In the genomic region with DNA sequence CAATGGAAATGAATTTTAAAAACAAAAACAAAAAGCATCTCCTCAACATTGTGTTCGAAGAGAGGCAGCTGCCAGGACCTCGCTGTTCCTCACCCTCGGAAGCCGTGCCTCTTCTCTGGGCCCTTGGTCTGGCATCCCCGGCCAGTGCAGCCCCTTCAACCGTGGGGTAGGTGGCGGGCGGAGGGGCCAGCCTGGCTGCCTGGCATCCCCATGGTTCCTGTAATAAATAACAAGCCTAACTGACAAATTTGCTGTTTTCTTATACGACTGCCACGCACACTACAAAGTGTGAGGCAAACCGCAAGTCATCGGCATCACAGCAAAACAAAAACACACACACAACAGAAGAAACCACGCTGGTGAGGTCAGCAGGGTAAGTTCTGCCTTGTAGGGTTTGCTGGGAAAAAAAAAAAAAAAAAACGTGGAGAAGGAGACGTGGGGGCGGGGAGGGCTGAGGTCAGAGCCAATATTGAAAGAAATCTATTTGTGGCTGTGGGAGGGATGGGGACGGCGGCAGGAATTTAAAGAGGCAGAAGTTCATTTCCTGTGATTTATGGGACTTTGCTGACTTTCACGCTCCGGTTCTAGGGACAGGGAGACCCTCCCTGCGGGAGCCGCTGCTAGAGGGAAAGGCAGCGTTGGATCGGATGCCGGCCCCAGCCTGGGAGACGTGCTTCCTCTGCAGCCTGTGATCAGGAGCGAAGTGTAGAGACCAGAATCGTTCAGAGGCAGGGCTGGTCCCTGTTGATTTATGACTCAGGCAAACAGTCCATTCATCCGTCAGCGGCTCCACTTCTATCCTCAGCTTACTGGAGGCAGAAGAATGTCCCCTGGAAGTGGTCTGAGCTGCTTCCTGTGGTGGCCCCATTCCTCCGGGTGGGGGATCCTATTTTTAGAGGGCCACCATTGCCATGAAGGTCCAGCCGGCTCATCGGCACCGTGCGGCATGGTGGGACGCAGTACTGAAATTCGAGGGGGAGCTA, we compare ENCODE assay signal across 10 cellular contexts.
A peak's percentile ranks its signal among the peaks of the same experiment; 100 is the strongest.
DNase-seq lines count a peak whose midpoint lies in the region; ATAC-seq, FAIRE-seq and TF ChIP-seq lines count a peak whose summit lies in the region.
"Had no signal": no experiment of that assay in that cellular context is flagged by ENCODE, and none has a peak within 500 bp of the region (broad histone marks: within the 10 kb centered on the region; RNA-seq: fewer than 3 reads in every experiment).

No MANE protein-coding gene starts in this region.

- H3K4me3 Mint-ChIP-seq in activated CD8-positive, alpha-beta T cell treated with anti-CD3 and anti-CD28 coated beads, Interleukin-2, amount 10 ng/mL, durations not matched to agents 7 days and 5 days: no peak overlapping the region
- H3K4me3 Mint-ChIP-seq in activated CD8-positive, alpha-beta T cell treated with anti-CD3 and anti-CD28 coated beads for 36 hours: no peak overlapping the region
- H3K4me3 Mint-ChIP-seq in type B pancreatic cell: peak overlapping the region; percentile 78

- 16 to 22% methylated on average over 37 of the region's 37 CpGs for WGBS in body of pancreas, 2 donors

- H3K9me1 ChIP-seq in keratinocyte (ENCODE audit: control insufficient read depth, extremely low read depth, insufficient read depth, low read length): no peaks in the 10 kb centered on the region

- CTCF ChIA-PET in activated CD8-positive, alpha-beta T cell treated with anti-CD3 and anti-CD28 coated beads, Interleukin-2, amount 10 ng/mL, durations not matched to agents 7 days and 5 days (lab: Charles Lee): no interaction called here
- CTCF ChIA-PET in activated CD8-positive, alpha-beta T cell treated with anti-CD3 and anti-CD28 coated beads for 36 hours (lab: Charles Lee): no interaction called here

- H3K4me1 Mint-ChIP-seq in activated CD8-positive, alpha-beta T cell treated with anti-CD3 and anti-CD28 coated beads, Interleukin-2, amount 10 ng/mL, durations not matched to agents 7 days and 5 days (ENCODE audit: low read depth): peaks cover 13% of the 10 kb centered on the region
- H3K4me1 Mint-ChIP-seq in activated CD8-positive, alpha-beta T cell treated with anti-CD3 and anti-CD28 coated beads for 36 hours (ENCODE audit: low read depth): peaks cover 5% of the 10 kb centered on the region
- peaks cover 23% of the 10 kb centered on the region for H3K4me1 Mint-ChIP-seq in type B pancreatic cell (ENCODE audit: unreplicated experiment)

- no peak for DNase-seq in activated CD8-positive, alpha-beta T cell treated with anti-CD3 and anti-CD28 coated beads, Interleukin-2, amount 10 ng/mL, durations not matched to agents 7 days and 5 days
- DNase-seq in activated CD8-positive, alpha-beta T cell treated with anti-CD3 and anti-CD28 coated beads for 36 hours: no peak
- DNase-seq in body of pancreas (peak in 3 of 4 donors; percentile 14 to 26 (median 22)), keratinocyte (ENCODE audit: low read depth, low spot score) (no peak), type B pancreatic cell (ENCODE audit: extremely low spot score, unreplicated experiment) (no peak), ecto neural progenitor cell (ENCODE audit: low spot score) (no peak), NCI-H1105 (lab: John Stamatoyannopoulos, UW) (no peak)
- DNase-seq: DND-41 had no signal

- no peak overlapping the region for H3K4me3 ChIP-seq in body of pancreas
- H3K4me3 ChIP-seq in keratinocyte (ENCODE audit: control insufficient read depth in 2 of 3, extremely low read depth in 1 of 3, insufficient read depth in 2 of 3, low read depth in 1 of 3, low read length in 3 of 3): no peak overlapping the region

- peak overlapping the region; percentile 7 for H3K4me2 ChIP-seq in keratinocyte (ENCODE audit: control insufficient read depth, extremely low read depth, insufficient read depth, low read depth, low read length)

- no peak for TF ChIP-seq POLR2A in body of pancreas (IDR thresholded peaks at IDR 0.05)

- intact Hi-C loops in activated CD8-positive, alpha-beta T cell treated with anti-CD3 and anti-CD28 coated beads for 36 hours (cut with micrococcal nuclease): no loop called here
- intact Hi-C loops in body of pancreas (cut with DNase I): no loop called here

- H3K36me3 ChIP-seq in body of pancreas (replicated peaks in 1 of 2; ENCODE audit: insufficient read depth in 1 of 2, low read depth in 2 of 2) (no peaks in the 10 kb centered on the region), keratinocyte (ENCODE audit: control insufficient read depth in 2 of 2, extremely low read depth in 1 of 2, insufficient read depth in 2 of 2, low read length in 2 of 2) (no peaks in the 10 kb centered on the region)
- H3K36me3 ChIP-seq: neutrophil had no signal

- H3K9me3 ChIP-seq in body of pancreas: no peaks in the 10 kb centered on the region
- no peaks in the 10 kb centered on the region for H3K9me3 ChIP-seq in keratinocyte (ENCODE audit: control insufficient read depth, low read depth, low read length)
- H3K9me3 ChIP-seq: neutrophil had no signal

- dilution Hi-C loops in keratinocyte (cut with MboI; ENCODE audit: extremely low pct_ligation_motif_present, low sequenced_read_pairs): no loop called here

- no peak for TF ChIP-seq CTCF in activated CD8-positive, alpha-beta T cell treated with anti-CD3 and anti-CD28 coated beads for 36 hours (IDR thresholded peaks at IDR 0.05)
- TF ChIP-seq CTCF in body of pancreas (IDR thresholded peaks at IDR 0.05): no peak
- TF ChIP-seq CTCF in keratinocyte (optimal IDR thresholded peaks at IDR 0.05 in 1 of 3, IDR thresholded peaks at IDR 0.05 in 1 of 3, conservative IDR thresholded peaks at IDR 0.05 in 1 of 3; ENCODE audit: extremely low read depth in 1 of 3, insufficient read depth in 2 of 3, low read length in 3 of 3): no peak
- no peak for TF ChIP-seq CTCF in type B pancreatic cell (conservative IDR thresholded peaks at IDR 0.05)

- no peaks in the 10 kb centered on the region for H3K36me3 Mint-ChIP-seq in activated CD8-positive, alpha-beta T cell treated with anti-CD3 and anti-CD28 coated beads, Interleukin-2, amount 10 ng/mL, durations not matched to agents 7 days and 5 days (ENCODE audit: low read depth)
- no peaks in the 10 kb centered on the region for H3K36me3 Mint-ChIP-seq in activated CD8-positive, alpha-beta T cell treated with anti-CD3 and anti-CD28 coated beads for 36 hours (ENCODE audit: low read depth)
- no peaks in the 10 kb centered on the region for H3K36me3 Mint-ChIP-seq in type B pancreatic cell

- FAIRE-seq in keratinocyte (lab: Jason Lieb, UNC): no peak

- no peaks in the 10 kb centered on the region for H3K9me3 Mint-ChIP-seq in activated CD8-positive, alpha-beta T cell treated with anti-CD3 and anti-CD28 coated beads, Interleukin-2, amount 10 ng/mL, durations not matched to agents 7 days and 5 days (ENCODE audit: insufficient read depth)
- no peaks in the 10 kb centered on the region for H3K9me3 Mint-ChIP-seq in activated CD8-positive, alpha-beta T cell treated with anti-CD3 and anti-CD28 coated beads for 36 hours
- H3K9me3 Mint-ChIP-seq in type B pancreatic cell: peaks cover 5% of the 10 kb centered on the region

- no peaks in the 10 kb centered on the region for H3K79me2 ChIP-seq in keratinocyte (ENCODE audit: control insufficient read depth, insufficient read depth, low read length)

- no peaks in the 10 kb centered on the region for H4K20me1 ChIP-seq in keratinocyte (ENCODE audit: control insufficient read depth, extremely low read depth, insufficient read depth, low read length)

- H3K27ac Mint-ChIP-seq in activated CD8-positive, alpha-beta T cell treated with anti-CD3 and anti-CD28 coated beads, Interleukin-2, amount 10 ng/mL, durations not matched to agents 7 days and 5 days: peak overlapping the region; percentile 61
- no peak overlapping the region for H3K27ac Mint-ChIP-seq in activated CD8-positive, alpha-beta T cell treated with anti-CD3 and anti-CD28 coated beads for 36 hours
- peak overlapping the region; percentile 84 for H3K27ac Mint-ChIP-seq in type B pancreatic cell

- H2AFZ ChIP-seq in keratinocyte (ENCODE audit: control insufficient read depth, low read length): peak overlapping the region; percentile 4

- peaks cover 28% of the 10 kb centered on the region for H3K27me3 Mint-ChIP-seq in activated CD8-positive, alpha-beta T cell treated with anti-CD3 and anti-CD28 coated beads, Interleukin-2, amount 10 ng/mL, durations not matched to agents 7 days and 5 days (ENCODE audit: low read depth)
- peaks cover 28% of the 10 kb centered on the region for H3K27me3 Mint-ChIP-seq in activated CD8-positive, alpha-beta T cell treated with anti-CD3 and anti-CD28 coated beads for 36 hours
- peaks cover 53% of the 10 kb centered on the region for H3K27me3 Mint-ChIP-seq in type B pancreatic cell

- no peak for ATAC-seq in activated CD8-positive, alpha-beta T cell treated with anti-CD3 and anti-CD28 coated beads, Interleukin-2, amount 10 ng/mL, durations not matched to agents 7 days and 5 days
- ATAC-seq in activated CD8-positive, alpha-beta T cell treated with anti-CD3 and anti-CD28 coated beads for 36 hours: no peak
- peak; percentile 33 for ATAC-seq in body of pancreas
- no peak for ATAC-seq in HG03196 (IDR thresholded peaks at IDR 0.05; ENCODE audit: unreplicated experiment)

- H3K27me3 ChIP-seq in body of pancreas (no peaks in the 10 kb centered on the region), keratinocyte (ENCODE audit: control insufficient read depth, extremely low read depth, insufficient read depth, low read length) (peaks cover 8% of the 10 kb centered on the region)

- peaks cover 7% of the 10 kb centered on the region for H3K4me1 ChIP-seq in body of pancreas
- H3K4me1 ChIP-seq in keratinocyte (ENCODE audit: control insufficient read depth, extremely low read depth, insufficient read depth, low read length): peaks cover 5% of the 10 kb centered on the region

- no peak overlapping the region for H3K27ac ChIP-seq in body of pancreas
- no peak overlapping the region for H3K27ac ChIP-seq in keratinocyte (ENCODE audit: control insufficient read depth, insufficient read depth, low read length)
- H3K27ac ChIP-seq: neutrophil had no signal

- H3K9ac ChIP-seq in keratinocyte (ENCODE audit: control insufficient read depth, extremely low read depth, insufficient read depth, low read length): no peak overlapping the region

- POLR2A ChIA-PET in activated CD8-positive, alpha-beta T cell treated with anti-CD3 and anti-CD28 coated beads, Interleukin-2, amount 10 ng/mL, durations not matched to agents 7 days and 5 days (lab: Charles Lee): interaction anchor here (1.0 kb wide), 1 partner anchor 10 kb away, joined by 3 read pairs; no protein-coding TSS in a partner anchor
- POLR2A ChIA-PET in activated CD8-positive, alpha-beta T cell treated with anti-CD3 and anti-CD28 coated beads for 36 hours (lab: Charles Lee): no interaction called here

Comparison
In these comparisons a context has a peak if more than half of its experiments do, and no peak if none do; other contexts are left out.
1. DNase-seq: peak in body of pancreas (3 of 4); none in activated CD8-positive, alpha-beta T cell treated with anti-CD3 and anti-CD28 coated beads, Interleukin-2, amount 10 ng/mL, durations not matched to agents 7 days and 5 days (single experiment), activated CD8-positive, alpha-beta T cell treated with anti-CD3 and anti-CD28 coated beads for 36 hours (single experiment), keratinocyte (single experiment), type B pancreatic cell (single experiment), ecto neural progenitor cell (single experiment) and NCI-H1105 (single experiment).